8 cellular contexts compared by ENCODE assay signal in genomic region chr15:90062023-90062728, GRCh38. TPM values are rescaled to one million over a fixed set of nuclear protein-coding genes. Genes with fewer than 3 reads are reported as not detected.
DNase-seq lines count a peak whose midpoint lies in the region; ATAC-seq and TF ChIP-seq lines count a peak whose summit lies in the region.

No MANE protein-coding gene starts in this region.

- no peak for TF ChIP-seq POLR2A in breast epithelium (IDR thresholded peaks at IDR 0.05)
- TF ChIP-seq POLR2A in stomach (IDR thresholded peaks at IDR 0.05): no peak

- DNase-seq in KBM-7: peak; percentile 54
- DNase-seq in SHP77 treated with DMSO at 0.1 percent for 48 hours (lab: John Stamatoyannopoulos, UW): peak; percentile 28
- DNase-seq in breast epithelium (ENCODE audit: low spot score in 2 of 2): peak; percentile 67 to 77
- peak; percentile 61 for DNase-seq in medulla oblongata (ENCODE audit: extremely low spot score)
- DNase-seq in stomach: peak; percentile 83

- H3K27me3 ChIP-seq in breast epithelium: no peaks in the 10 kb centered on the region
- no peaks in the 10 kb centered on the region for H3K27me3 ChIP-seq in stomach

- H3K27ac ChIP-seq in breast epithelium (peak overlapping the region; percentile 74 to 89), stomach (peak overlapping the region; percentile 49 to 87 (median 74))

- TF ChIP-seq EP300 in stomach (IDR thresholded peaks at IDR 0.05): no peak

- no peaks in the 10 kb centered on the region for H3K9me3 ChIP-seq in breast epithelium
- no peaks in the 10 kb centered on the region for H3K9me3 ChIP-seq in stomach

- H3K4me3 ChIP-seq in breast epithelium: peak overlapping the region in 2 of 3 donors; percentile 13 to 19
- H3K4me3 ChIP-seq in stomach: no peak overlapping the region

- ATAC-seq in GM21515 (IDR thresholded peaks at IDR 0.05; ENCODE audit: unreplicated experiment) (no peak), HG03280 (IDR thresholded peaks at IDR 0.05; ENCODE audit: unreplicated experiment) (no peak), HG02610 (IDR thresholded peaks at IDR 0.05; ENCODE audit: unreplicated experiment) (no peak)

- TF ChIP-seq CTCF in breast epithelium (IDR thresholded peaks at IDR 0.05) (no peak), stomach (IDR thresholded peaks at IDR 0.05) (no peak)

- H3K4me1 ChIP-seq in breast epithelium: peaks cover 0 to 12% of the 10 kb centered on the region in 2 donors
- peaks cover 36 to 89% (median 64%) of the 10 kb centered on the region in 4 donors for H3K4me1 ChIP-seq in stomach

- intact Hi-C loops in breast epithelium (cut with DNase I; ENCODE audit: low total_unique reads) (no loop called here), stomach (cut with DNase I; ENCODE audit: low total_unique reads) (loop anchor here (10.0 kb wide), 1 partner anchor 57 kb away; the partner anchor contains the start of gene ZNF710)

- H3K36me3 ChIP-seq in breast epithelium (no peaks in the 10 kb centered on the region), stomach (peaks cover 0 to 6% (median 3%) of the 10 kb centered on the region in 4 donors)

- 29 to 48% (median 32%) methylated on average over 11 to 13 of the region's 13 CpGs for WGBS in stomach, 5 donors

- in situ Hi-C loops in KBM-7 (cut with MboI; ENCODE audit: low pct_unique_long_range_greater_than_20kb, low sequenced_read_pairs): no loop called here

RNA-seq across cellular contexts. Expression of gene IDH2, which starts 40.1 kb away (rescaled TPM):
- total RNA-seq in breast epithelium: 10 to 100 TPM; 29.9 to 73.5 (median 58.7) TPM
- total RNA-seq in stomach: 100 to 1,000 TPM in 3 of 5 donors, 10 to 100 TPM in 2; 12.3 to 186 (median 125) TPM
- polyA plus RNA-seq in stomach: 100 to 1,000 TPM; 109 to 149 (median 109) TPM

Comparison
In these comparisons a context has a peak if more than half of its experiments do, and no peak if none do; other contexts are left out.
1. DNase-seq: peak in every context shown above with its lines; median percentile 83 in stomach; 72 in breast epithelium; 61 in medulla oblongata; 54 in KBM-7; 28 in SHP77 treated with DMSO at 0.1 percent for 48 hours.
2. H3K4me3 ChIP-seq: peak in breast epithelium (2 of 3); none in stomach (0 of 4).